ENCODE assay signal across 23 cellular contexts in the genomic region with DNA sequence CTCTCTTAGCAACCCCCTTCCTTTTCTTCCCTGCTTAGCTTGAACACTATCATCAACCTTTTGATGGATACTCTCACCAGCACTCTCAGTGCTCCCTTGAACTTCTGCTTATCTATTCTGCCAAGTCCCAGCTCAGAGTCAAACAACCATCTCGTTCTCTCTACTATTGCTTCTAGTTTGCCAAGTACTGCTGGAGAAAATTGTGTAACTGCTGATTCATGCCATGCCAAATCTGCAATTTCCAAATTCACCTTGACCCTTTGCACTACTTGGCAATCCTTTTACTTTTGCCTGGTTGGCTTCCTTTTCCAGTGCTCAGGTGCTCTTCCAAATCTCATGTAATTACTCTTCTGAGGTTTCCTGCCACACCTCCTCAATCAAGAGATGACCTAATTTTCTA. TPM values are rescaled to one million over a fixed set of nuclear protein-coding genes. Genes with fewer than 3 reads are reported as not detected.
DNase-seq lines count a peak whose midpoint lies in the region; ATAC-seq, FAIRE-seq and TF ChIP-seq lines count a peak whose summit lies in the region.
"Had no signal": no experiment of that assay in that cellular context is flagged by ENCODE, and none has a peak within 500 bp of the region (broad histone marks: within the 10 kb centered on the region; RNA-seq: fewer than 3 reads in every experiment).

No MANE protein-coding gene starts in this region.

- no peaks in the 10 kb centered on the region for H3K79me2 ChIP-seq in HepG2 (ENCODE audit: insufficient read depth, low read length)

- 37% methylated on average over 1 of the region's 1 CpG for WGBS in HepG2 (ENCODE audit: low lambda C conversion rate)

- intact Hi-C loops in HepG2 (cut with micrococcal nuclease; ENCODE audit: unreplicated experiment): no loop called here

- H3K27me3 ChIP-seq in HepG2 (ENCODE audit: control insufficient read depth in 1 of 2, insufficient read depth in 2 of 2, low read length in 2 of 2): no peaks in the 10 kb centered on the region
- H3K27me3 ChIP-seq: BLaER1 treated with 17β-estradiol and CSF1 and Interleukin-3, amounts not matched to agents 10 nM and 100 nM had no signal

- no peak overlapping the region for H2AFZ ChIP-seq in HepG2 (ENCODE audit: low read length)

- TF ChIP-seq POLR2A in HepG2 (IDR thresholded peaks at IDR 0.05; ENCODE audit: insufficient read depth in 1 of 2, low read depth in 2 of 2, low read length in 2 of 2): no peak

- ATAC-seq in HepG2: no peak
- ATAC-seq in HG02870 (IDR thresholded peaks at IDR 0.05; ENCODE audit: unreplicated experiment): no peak
- ATAC-seq: activated CD8-positive, alpha-beta memory T cell treated with anti-CD3 and anti-CD28 coated beads, Interleukin-2, amount 10 ng/mL, durations not matched to agents 7 days and 5 days; activated T-helper 17 cell treated with anti-CD3 and anti-CD28 coated beads, Interleukin-2, amount 50 U/mL, for 72 hours; HCT116; T-cell had no signal

- no peaks in the 10 kb centered on the region for H3K4me1 ChIP-seq in HepG2 (ENCODE audit: insufficient read depth, low read length)

- CTCF ChIA-PET in RWPE1 (lab: Yijun Ruan, JAX) (interaction anchor here (0.6 to 1.1 kb wide), 2 partner anchors 12 to 159 kb away, joined by 3 to 4 read pairs; no protein-coding TSS in a partner anchor), HepG2 (lab: Yijun Ruan, JAX; ENCODE audit: low intra/inter-chr PET ratio, low total read pairs) (no interaction called here)

- H3K4me3 ChIP-seq in AG10803 (ENCODE audit: low read length) (no peak overlapping the region), HepG2 (replicated peaks in 1 of 3; ENCODE audit: insufficient read depth in 1 of 3, low read depth in 2 of 3, low read length in 3 of 3) (no peak overlapping the region)
- H3K4me3 ChIP-seq: BLaER1 treated with 17β-estradiol and CSF1 and Interleukin-3, amounts not matched to agents 10 nM and 100 nM had no signal

- DNase-seq in AG10803 (ENCODE audit: low read depth): peak; percentile 9
- DNase-seq in RWPE1 (ENCODE audit: low spot score): peak; percentile 9
- peak; percentile 50 for DNase-seq in fibroblast of gingiva (ENCODE audit: low read depth)
- no peak for DNase-seq in HepG2 (ENCODE audit: low spot score)
- DNase-seq in NCI-H748 treated with DMSO at 0.1 percent for 48 hours (lab: John Stamatoyannopoulos, UW): no peak
- DNase-seq in central memory CD4-positive, alpha-beta T cell: no peak
- DNase-seq in activated CD4-positive, CD25-positive, alpha-beta regulatory T cell treated with anti-CD3 and anti-CD28 coated beads, Interleukin-2, amount 50 U/mL, for 72 hours: no peak
- DNase-seq: activated CD4-positive, alpha-beta T cell treated with anti-CD3 and anti-CD28 coated beads for 48 hours; activated CD8-positive, alpha-beta memory T cell treated with anti-CD3 and anti-CD28 coated beads, Interleukin-2, amount 10 ng/mL, durations not matched to agents 7 days and 5 days; activated naive CD8-positive, alpha-beta T cell treated with anti-CD3 and anti-CD28 coated beads for 36 hours; Calu3; EL; NCI-H1417; NCI-H524 treated with DMSO at 0.1 percent for 48 hours; substantia nigra; T-cell had no signal

- TF ChIP-seq EP300 in HepG2 (IDR thresholded peaks at IDR 0.05; ENCODE audit: low read depth in 2 of 2, low read length in 2 of 2) (peak in 1 of 2 experiments; percentile 8; a peak in 1 of 4 replicates), HepG2 (CRISPR knock-in tag; IDR thresholded peaks at IDR 0.05; ENCODE audit: borderline replicate concordance) (no peak)

- no peaks in the 10 kb centered on the region for H3K9me3 ChIP-seq in HepG2 (ENCODE audit: low read length)
- H3K9me3 ChIP-seq: BLaER1 treated with 17β-estradiol and CSF1 and Interleukin-3, amounts not matched to agents 10 nM and 100 nM had no signal

- in situ Hi-C loops in HepG2 (cut with HindIII; ENCODE audit: extremely low pct_ligation_motif_present, low pct_unique_long_range_greater_than_20kb): no loop called here

- H3K9ac ChIP-seq in HepG2 (ENCODE audit: insufficient read depth, low read depth, low read length): no peak overlapping the region
- H3K9ac ChIP-seq: BLaER1 treated with 17β-estradiol and CSF1 and Interleukin-3, amounts not matched to agents 10 nM and 100 nM had no signal

- no peak overlapping the region for H3K27ac ChIP-seq in RWPE1
- no peak overlapping the region for H3K27ac ChIP-seq in HepG2 (ENCODE audit: extremely low read length, insufficient read depth, low read length)
- H3K27ac ChIP-seq: BLaER1 treated with 17β-estradiol and CSF1 and Interleukin-3, amounts not matched to agents 10 nM and 100 nM had no signal

- no peak for TF ChIP-seq RAD21 in HepG2 (CRISPR knock-in tag; IDR thresholded peaks at IDR 0.05)

- H3K4me2 ChIP-seq in HepG2 (ENCODE audit: low read depth, low read length): no peak overlapping the region
- H3K4me2 ChIP-seq: BLaER1 treated with 17β-estradiol and CSF1 and Interleukin-3, amounts not matched to agents 10 nM and 100 nM had no signal

- no peaks in the 10 kb centered on the region for H3K36me3 ChIP-seq in HepG2 (replicated peaks in 1 of 2; ENCODE audit: control insufficient read depth in 1 of 2, insufficient read depth in 2 of 2, low read length in 2 of 2)
- H3K36me3 ChIP-seq: BLaER1 treated with 17β-estradiol and CSF1 and Interleukin-3, amounts not matched to agents 10 nM and 100 nM had no signal

- FAIRE-seq in HepG2 (lab: Jason Lieb, UNC): no peak

- TF ChIP-seq CTCF in AG10803 (conservative IDR thresholded peaks at IDR 0.05; ENCODE audit: low read length) (no peak), RWPE1 (conservative IDR thresholded peaks at IDR 0.05; ENCODE audit: low read depth) (no peak), HepG2 (CRISPR knock-in tag; IDR thresholded peaks at IDR 0.05) (no peak)

- no TSS peak for BruUV-seq in HepG2 (replicated peaks; lab: Mats Ljungman, UMichigan)

- POLR2A ChIA-PET in RWPE1 (lab: Yijun Ruan, JAX; ENCODE audit: low non-redundant PET) (no interaction called here), HepG2 (lab: Yijun Ruan, JAX) (interaction anchor here (0.9 kb wide), 1 partner anchor 25 kb away, joined by 3 read pairs; the partner anchor contains the start of gene GPHN)

- H4K20me1 ChIP-seq in HepG2 (ENCODE audit: insufficient read depth, low read length): no peaks in the 10 kb centered on the region
- H4K20me1 ChIP-seq: BLaER1 treated with 17β-estradiol and CSF1 and Interleukin-3, amounts not matched to agents 10 nM and 100 nM had no signal

TF ChIP-seq in HepG2, 621 proteins besides CTCF, POLR2A, EP300 and RAD21 (continues in another document):
- TF ChIP-seq ZNF432 (CRISPR knock-in tag; IDR thresholded peaks at IDR 0.05; ENCODE audit: borderline replicate concordance): no peak
- TF ChIP-seq CEBPB (IDR thresholded peaks at IDR 0.05; ENCODE audit: borderline replicate concordance, low read depth, low read length): peak; percentile 30; the same call in 1 of the 2 replicates
- TF ChIP-seq ZMYM3 (CRISPR knock-in tag; IDR thresholded peaks at IDR 0.05): no peak

RNA-seq across cellular contexts. Expression of gene CCDC196, which starts 2.8 kb away (rescaled TPM):
- not detected in 2 replicates for total RNA-seq in HepG2 (2016; rRNA removed; fragmentation: Illumina TruSeq; extraction: Trizol)
- total RNA-seq in HepG2 (2016; cell fraction: cytosol; rRNA removed; fragmentation: Illumina TruSeq; extraction: Trizol; ENCODE audit: low read depth): not detected in 2 replicates
- not detected in 2 replicates for total RNA-seq in HepG2 (2016; cell fraction: insoluble cytoplasmic fraction; rRNA removed; fragmentation: Illumina TruSeq; extraction: Trizol)
- total RNA-seq in HepG2 (2016; cell fraction: membrane; rRNA removed; fragmentation: Illumina TruSeq; extraction: Trizol): not detected in 2 replicates
- total RNA-seq in HepG2 (2016; cell fraction: nucleus; rRNA removed; fragmentation: Illumina TruSeq; extraction: Trizol): not detected in 2 replicates
- polyA plus RNA-seq in HepG2 (2011; rRNA removed): not detected in 2 replicates
- polyA plus RNA-seq in HepG2 (2011; cell fraction: cytosol; rRNA removed): not detected in 2 replicates
- not detected in 2 replicates for polyA plus RNA-seq in HepG2 (2011; cell fraction: nucleus; rRNA removed)
- not detected in 2 replicates for polyA plus RNA-seq in HepG2 (2012)
- not detected in 2 replicates for polyA plus RNA-seq in HepG2 (2016; cell fraction: cytosol; fragmentation: Illumina TruSeq; extraction: Trizol; ENCODE audit: low read depth)
- polyA plus RNA-seq in HepG2 (2016; cell fraction: insoluble cytoplasmic fraction; fragmentation: Illumina TruSeq; extraction: Trizol; ENCODE audit: low read depth): not detected in 2 replicates
- polyA plus RNA-seq in HepG2 (2016; cell fraction: membrane; fragmentation: Illumina TruSeq; extraction: Trizol; ENCODE audit: low read depth): not detected in 2 replicates
- polyA plus RNA-seq in HepG2 (2016; cell fraction: nucleus; fragmentation: Illumina TruSeq; extraction: Trizol; ENCODE audit: insufficient read depth, low read depth): not detected in 2 replicates
- polyA minus RNA-seq in HepG2 (2011; rRNA and poly(A)+ RNA removed; ENCODE audit: low replicate concordance): not detected in 2 replicates
- not detected in 2 replicates for polyA minus RNA-seq in HepG2 (2011; cell fraction: cytosol; rRNA and poly(A)+ RNA removed)
- polyA minus RNA-seq in HepG2 (2011; cell fraction: nucleus; rRNA and poly(A)+ RNA removed): not detected in 2 replicates
- total RNA-seq: A673; activated CD8-positive, alpha-beta memory T cell treated with anti-CD3 and anti-CD28 coated beads, Interleukin-2, amount 10 ng/mL, durations not matched to agents 7 days and 5 days; activated naive CD8-positive, alpha-beta T cell treated with anti-CD3 and anti-CD28 coated beads for 36 hours; activated T-helper 17 cell treated with anti-CD3 and anti-CD28 coated beads, Interleukin-2, amount 50 U/mL, for 72 hours; Calu3; LHCN-M2; pulmonary artery endothelial cell; T-cell had no signal

RNA-seq across cellular contexts. Expression of gene GPHN, which starts 24.6 kb away (rescaled TPM):
- 19.2 and 37.7 TPM in 2 replicates for total RNA-seq in HepG2 (2016; rRNA removed; fragmentation: Illumina TruSeq; extraction: Trizol)
- 5.3 and 9.1 TPM in 2 replicates for total RNA-seq in HepG2 (2016; cell fraction: cytosol; rRNA removed; fragmentation: Illumina TruSeq; extraction: Trizol; ENCODE audit: low read depth)
- 14.2 and 39.0 TPM in 2 replicates for total RNA-seq in HepG2 (2016; cell fraction: insoluble cytoplasmic fraction; rRNA removed; fragmentation: Illumina TruSeq; extraction: Trizol)
- 15.9 and 19.0 TPM in 2 replicates for total RNA-seq in HepG2 (2016; cell fraction: membrane; rRNA removed; fragmentation: Illumina TruSeq; extraction: Trizol)
- total RNA-seq in HepG2 (2016; cell fraction: nucleus; rRNA removed; fragmentation: Illumina TruSeq; extraction: Trizol): 32.3 and 33.7 TPM in 2 replicates
- 11.3 and 12.7 TPM in 2 replicates for polyA plus RNA-seq in HepG2 (2011; rRNA removed)
- 9.8 and 11.3 TPM in 2 replicates for polyA plus RNA-seq in HepG2 (2011; cell fraction: cytosol; rRNA removed)
- 13.6 TPM in 2 replicates for polyA plus RNA-seq in HepG2 (2011; cell fraction: nucleus; rRNA removed)
- polyA plus RNA-seq in HepG2 (2012): 17.2 and 24.3 TPM in 2 replicates
- polyA plus RNA-seq in HepG2 (2016; cell fraction: cytosol; fragmentation: Illumina TruSeq; extraction: Trizol; ENCODE audit: low read depth): 3.1 and 3.8 TPM in 2 replicates
- polyA plus RNA-seq in HepG2 (2016; cell fraction: insoluble cytoplasmic fraction; fragmentation: Illumina TruSeq; extraction: Trizol; ENCODE audit: low read depth): 37.9 and 38.6 TPM in 2 replicates
- polyA plus RNA-seq in HepG2 (2016; cell fraction: membrane; fragmentation: Illumina TruSeq; extraction: Trizol; ENCODE audit: low read depth): 7.9 TPM in 2 replicates
- polyA plus RNA-seq in HepG2 (2016; cell fraction: nucleus; fragmentation: Illumina TruSeq; extraction: Trizol; ENCODE audit: insufficient read depth, low read depth): 23.8 and 34.5 TPM in 2 replicates
- polyA minus RNA-seq in HepG2 (2011; rRNA and poly(A)+ RNA removed; ENCODE audit: low replicate concordance): 42.0 and 49.7 TPM in 2 replicates
- 25.1 and 25.9 TPM in 2 replicates for polyA minus RNA-seq in HepG2 (2011; cell fraction: cytosol; rRNA and poly(A)+ RNA removed)
- polyA minus RNA-seq in HepG2 (2011; cell fraction: nucleus; rRNA and poly(A)+ RNA removed): 78.4 and 78.7 TPM in 2 replicates

Comparison
In these comparisons a context has a peak if more than half of its experiments do, and no peak if none do; other contexts are left out.
1. DNase-seq: peak in AG10803 (single experiment), RWPE1 (single experiment) and fibroblast of gingiva (single experiment); none in HepG2 (single experiment), NCI-H748 treated with DMSO at 0.1 percent for 48 hours (single experiment), central memory CD4-positive, alpha-beta T cell (single experiment) and activated CD4-positive, CD25-positive, alpha-beta regulatory T cell treated with anti-CD3 and anti-CD28 coated beads, Interleukin-2, amount 50 U/mL, for 72 hours (single experiment).